23 cellular contexts compared by ENCODE assay signal in the genomic region with DNA sequence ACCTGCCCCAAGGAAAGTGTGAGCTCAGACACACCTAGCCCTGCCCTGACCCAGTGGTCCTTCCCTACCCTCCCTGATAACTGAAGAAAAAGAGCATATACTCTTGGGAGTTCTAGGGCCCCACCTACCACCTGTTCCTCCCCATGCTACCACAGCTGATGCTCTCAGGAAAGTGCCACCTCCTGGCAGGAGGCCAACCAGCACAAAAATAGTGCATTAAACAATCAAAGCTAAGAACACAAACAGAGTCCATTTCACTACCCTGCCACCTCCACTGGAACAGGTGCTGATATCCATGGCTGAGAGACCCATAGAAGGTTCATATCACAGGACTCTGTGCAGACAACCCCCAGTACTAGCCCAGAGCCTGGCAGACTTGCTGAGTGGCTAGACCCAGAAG.
DNase-seq lines count a peak whose midpoint lies in the region; FAIRE-seq and TF ChIP-seq lines count a peak whose summit lies in the region.
"Had no signal": no experiment of that assay in that cellular context is flagged by ENCODE, and none has a peak within 500 bp of the region (broad histone marks: within the 10 kb centered on the region; RNA-seq: fewer than 3 reads in every experiment).

No MANE protein-coding gene starts in this region.

- H3K36me3 Mint-ChIP-seq in osteocyte (ENCODE audit: unreplicated experiment), result no peaks in the 10 kb centered on the region

- no peaks in the 10 kb centered on the region for H3K79me2 ChIP-seq in OCI-LY7 (ENCODE audit: insufficient read depth, low read depth, low read length)

- BruUV-seq in OCI-LY7 (replicated peaks; lab: Mats Ljungman, UMichigan), result no TSS peak

- H2AFZ ChIP-seq in OCI-LY7 (ENCODE audit: low read length), result 0 out of 2 replicates have a peak overlapping the region, but pooled peaks have one; percentile 14

- peak; percentile 27; the same call in 1 of the 2 replicates for TF ChIP-seq CTCF in OCI-LY7 (conservative IDR thresholded peaks at IDR 0.05; ENCODE audit: low read length)
- no peak for TF ChIP-seq CTCF in kidney (IDR thresholded peaks at IDR 0.05; ENCODE audit: borderline replicate concordance, extremely low read depth, insufficient read depth)
- no peak for TF ChIP-seq CTCF in osteocyte (IDR thresholded peaks at IDR 0.05)

- intact Hi-C loops in OCI-LY7 (cut with micrococcal nuclease; ENCODE audit: unreplicated experiment), result no loop called here
- intact Hi-C loops in kidney (cut with DNase I), result no loop called here

- no peaks in the 10 kb centered on the region for H4K20me1 ChIP-seq in OCI-LY7 (ENCODE audit: insufficient read depth, low read length)

- H3K4me3 ChIP-seq in OCI-LY7 (ENCODE audit: low read depth, low read length, poor library complexity, severe bottlenecking) (no peak overlapping the region), kidney (ENCODE audit: low read length in 2 of 2) (no peak overlapping the region), small intestine (ENCODE audit: low read depth in 1 of 2, low read length in 2 of 2) (no peak overlapping the region)
- H3K4me3 ChIP-seq: GM12878, SJSA1 had no signal

- H3K36me3 ChIP-seq in OCI-LY7 (ENCODE audit: insufficient read depth, low read length), result no peaks in the 10 kb centered on the region
- no peaks in the 10 kb centered on the region for H3K36me3 ChIP-seq in kidney (ENCODE audit: control insufficient read depth in 1 of 2, insufficient read depth in 2 of 2, low read length in 2 of 2)
- no peaks in the 10 kb centered on the region for H3K36me3 ChIP-seq in small intestine (ENCODE audit: control insufficient read depth in 2 of 2, insufficient read depth in 2 of 2, low read length in 2 of 2)
- H3K36me3 ChIP-seq: SJSA1 had no signal

- no peaks in the 10 kb centered on the region for H3K27me3 ChIP-seq in small intestine (ENCODE audit: control insufficient read depth in 2 of 2, insufficient read depth in 2 of 2, low read length in 2 of 2)
- H3K27me3 ChIP-seq: SJSA1 had no signal

- no peaks in the 10 kb centered on the region for H3K4me1 Mint-ChIP-seq in osteocyte (ENCODE audit: unreplicated experiment)

- CTCF ChIA-PET in OCI-LY7 (lab: Charles Lee; ENCODE audit: unreplicated experiment), result no interaction called here

- peaks cover 9% of the 10 kb centered on the region for H3K27me3 Mint-ChIP-seq in osteocyte (ENCODE audit: unreplicated experiment)

- H3K4me1 ChIP-seq in OCI-LY7 (ENCODE audit: insufficient read depth, low read length, poor library complexity, severe bottlenecking) (peaks cover 8% of the 10 kb centered on the region), kidney (ENCODE audit: control insufficient read depth in 1 of 2, insufficient read depth in 1 of 2, low read depth in 1 of 2, low read length in 2 of 2) (no peaks in the 10 kb centered on the region), small intestine (ENCODE audit: control insufficient read depth in 2 of 2, insufficient read depth in 1 of 2, low read depth in 1 of 2, low read length in 1 of 2) (no peaks in the 10 kb centered on the region)
- H3K4me1 ChIP-seq: SJSA1 had no signal

- POLR2A ChIA-PET in OCI-LY7 (lab: Charles Lee), result interaction anchor here (0.6 to 1.0 kb wide), 4 partner anchors 18 to 194 kb away, joined by 3 to 4 read pairs (median 4); no protein-coding TSS in a partner anchor

- H3K9me3 ChIP-seq in OCI-LY7 (ENCODE audit: low read length) (no peaks in the 10 kb centered on the region), kidney (ENCODE audit: control insufficient read depth in 1 of 2, low read length in 2 of 2) (peaks cover 0 to 3% of the 10 kb centered on the region in 2 donors), small intestine (ENCODE audit: control insufficient read depth, low read depth) (no peaks in the 10 kb centered on the region)
- H3K9me3 ChIP-seq: SJSA1 had no signal

- FAIRE-seq in kidney (lab: Jason Lieb, UNC) (no peak), small intestine (lab: Jason Lieb, UNC) (no peak)
- FAIRE-seq: GM12878 had no signal

- H3K27ac ChIP-seq in OCI-LY7 (ENCODE audit: low read depth, low read length, poor library complexity, severe bottlenecking) (no peak overlapping the region), kidney (ENCODE audit: low read depth in 2 of 2, low read length in 2 of 2) (no peak overlapping the region), small intestine (ENCODE audit: low read depth in 1 of 2, low read length in 1 of 2) (no peak overlapping the region)
- H3K27ac ChIP-seq: 22Rv1, C4-2B, HL-60, RWPE1, SJSA1 had no signal

- H3K4me2 ChIP-seq in OCI-LY7 (ENCODE audit: low read length), result peak overlapping the region; percentile 47

- H3K9ac ChIP-seq in kidney (ENCODE audit: low read length in 2 of 2), result no peak overlapping the region

- H3K9me3 Mint-ChIP-seq in osteocyte (ENCODE audit: unreplicated experiment), result peaks cover 10% of the 10 kb centered on the region

- H3K9me2 ChIP-seq in OCI-LY7 (ENCODE audit: insufficient read depth, low read length), result no peaks in the 10 kb centered on the region

- no peak overlapping the region for H3K27ac Mint-ChIP-seq in osteocyte (ENCODE audit: unreplicated experiment)
- H3K27ac Mint-ChIP-seq: H9; T-helper 1 cell treated with Interleukin-12 subunit alpha and Interleukin-12 subunit beta and Interleukin-4 antibody, amounts not matched to agents 30 μg/mL and 1 μg/mL, for 36 hours had no signal

- H3K4me3 Mint-ChIP-seq in osteocyte (ENCODE audit: unreplicated experiment), result no peak overlapping the region
- H3K4me3 Mint-ChIP-seq: H9; T-helper 1 cell treated with Interleukin-12 subunit alpha and Interleukin-12 subunit beta and Interleukin-4 antibody, amounts not matched to agents 30 μg/mL and 1 μg/mL, for 36 hours had no signal

- DNase-seq in DMS 273 (lab: John Stamatoyannopoulos, UW; ENCODE audit: unreplicated experiment), result peak; percentile 20
- no peak for DNase-seq in DMS 273 treated with DMSO at 0.1 percent for 48 hours (lab: John Stamatoyannopoulos, UW)
- DNase-seq in NCI-H1436 (lab: John Stamatoyannopoulos, UW), result peak; percentile 20
- peak; percentile 22 for DNase-seq in OCI-LY7 (ENCODE audit: low spot score)
- DNase-seq in kidney, result peak; percentile 18
- DNase-seq in small intestine, result no peak
- DNase-seq in superior temporal gyrus (ENCODE audit: extremely low spot score), result no peak
- DNase-seq in osteocyte (ENCODE audit: extremely low spot score, unreplicated experiment), result no peak
- DNase-seq: AML-193, EL, H9, Karpas-422, NCI-H1048, NCI-H187, NCI-H510A, PC-3 had no signal

Comparison
In these comparisons a context has a peak if more than half of its experiments do, and no peak if none do; other contexts are left out.
1. DNase-seq: peak in DMS 273 (single experiment), NCI-H1436 (single experiment), OCI-LY7 (single experiment) and kidney (single experiment); none in DMS 273 treated with DMSO at 0.1 percent for 48 hours (single experiment), small intestine (single experiment), superior temporal gyrus (single experiment) and osteocyte (single experiment).